ENCODE assay signal across 8 cellular contexts in genomic region chr3:42581709-42582473, GRCh38. TPM values are rescaled to one million over a fixed set of nuclear protein-coding genes. Genes with fewer than 3 reads are reported as not detected.
DNase-seq lines count a peak whose midpoint lies in the region; ATAC-seq and TF ChIP-seq lines count a peak whose summit lies in the region.

Gene SEC22C, minus strand, starts transcription at chr3:42581967. Its CDS starts 12,921 bp downstream, at chr3:42569046.

- H3K4me3 ChIP-seq in CD4-positive, CD25-positive, alpha-beta regulatory T cell (ENCODE audit: low read depth, low read length), result peak within 1 kb of the TSS; percentile 82
- H3K4me3 ChIP-seq in duodenal mucosa (ENCODE audit: low read depth in 1 of 2, low read length in 2 of 2) (peak within 1 kb of the TSS; percentile 80 to 85), lower lobe of right lung (peak within 1 kb of the TSS; percentile 85)

- no peaks in the 10 kb centered on the region for H3K36me3 ChIP-seq in CD4-positive, CD25-positive, alpha-beta regulatory T cell (ENCODE audit: control insufficient read depth, insufficient read depth, low read length)
- H3K36me3 ChIP-seq in duodenal mucosa (ENCODE audit: control insufficient read depth in 1 of 2, insufficient read depth in 2 of 2, low read length in 2 of 2) (peaks cover 0 to 3% of the 10 kb centered on the region in 2 donors), lower lobe of right lung (peaks cover 8% of the 10 kb centered on the region)

- H3K4me1 ChIP-seq in CD4-positive, CD25-positive, alpha-beta regulatory T cell (ENCODE audit: control insufficient read depth, insufficient read depth, low read length, poor library complexity, severe bottlenecking), result peaks cover 27% of the 10 kb centered on the region
- peaks cover 15 to 23% of the 10 kb centered on the region in 2 donors for H3K4me1 ChIP-seq in duodenal mucosa (ENCODE audit: control insufficient read depth in 1 of 2, insufficient read depth in 2 of 2, low read length in 2 of 2)
- H3K4me1 ChIP-seq in lower lobe of right lung, result peaks cover 28% of the 10 kb centered on the region

- POLR2A ChIA-PET in activated CD4-positive, alpha-beta memory T cell treated with anti-CD3 and anti-CD28 coated beads, Interleukin-2, amount 10 ng/mL, durations not matched to agents 7 days and 5 days (lab: Charles Lee), result interaction anchor here (0.7 to 4.1 kb wide), 20 partner anchors 9 to 80 kb away, joined by 3 to 81 read pairs (median 4); partner anchors contain the start of genes NKTR, SS18L2 and VIPR1

- H3K9me3 ChIP-seq in CD4-positive, CD25-positive, alpha-beta regulatory T cell (ENCODE audit: control insufficient read depth in 2 of 2, low read length in 2 of 2), result no peaks in the 10 kb centered on the region
- H3K9me3 ChIP-seq in duodenal mucosa (ENCODE audit: control insufficient read depth in 1 of 2, low read length in 2 of 2) (no peaks in the 10 kb centered on the region), lower lobe of right lung (no peaks in the 10 kb centered on the region)

- peaks cover 31 to 55% (median 43%) of the 10 kb centered on the region in 4 donors for H3K4me1 Mint-ChIP-seq in CD4-positive, CD25-positive, alpha-beta regulatory T cell
- H3K4me1 Mint-ChIP-seq in activated CD4-positive, alpha-beta memory T cell treated with anti-CD3 and anti-CD28 coated beads, Interleukin-2, amount 10 ng/mL, durations not matched to agents 7 days and 5 days, result peaks cover 63% of the 10 kb centered on the region

- H3K27me3 ChIP-seq in CD4-positive, CD25-positive, alpha-beta regulatory T cell (ENCODE audit: control insufficient read depth, insufficient read depth, low read length), result no peaks in the 10 kb centered on the region
- no peaks in the 10 kb centered on the region for H3K27me3 ChIP-seq in duodenal mucosa (ENCODE audit: control insufficient read depth in 1 of 2, insufficient read depth in 2 of 2, low read length in 2 of 2)
- H3K27me3 ChIP-seq in lower lobe of right lung (ENCODE audit: low read depth), result no peaks in the 10 kb centered on the region

- peak; percentile 32 for TF ChIP-seq CTCF in lower lobe of right lung (IDR thresholded peaks at IDR 0.05)

- CTCF ChIA-PET in activated CD4-positive, alpha-beta memory T cell treated with anti-CD3 and anti-CD28 coated beads, Interleukin-2, amount 10 ng/mL, durations not matched to agents 7 days and 5 days (lab: Charles Lee), result interaction anchor here (0.8 to 3.7 kb wide), 19 partner anchors 9 to 176 kb away, joined by 3 to 31 read pairs (median 5); partner anchors contain the start of genes NKTR, SS18L2 and VIPR1

- intact Hi-C loops in lower lobe of right lung (cut with DNase I), result no loop called here

- H3K9ac ChIP-seq in duodenal mucosa (ENCODE audit: low read depth in 1 of 2, low read length in 2 of 2), result peak within 1 kb of the TSS; percentile 55 to 69

- peaks cover 10% of the 10 kb centered on the region for H3K36me3 Mint-ChIP-seq in CD4-positive, CD25-positive, alpha-beta regulatory T cell
- peaks cover 37% of the 10 kb centered on the region for H3K36me3 Mint-ChIP-seq in activated CD4-positive, alpha-beta memory T cell treated with anti-CD3 and anti-CD28 coated beads, Interleukin-2, amount 10 ng/mL, durations not matched to agents 7 days and 5 days (ENCODE audit: low read depth)

- peak within 1 kb of the TSS; percentile 95 to 98 (median 96) for H3K27ac Mint-ChIP-seq in CD4-positive, CD25-positive, alpha-beta regulatory T cell
- H3K27ac Mint-ChIP-seq in activated CD4-positive, alpha-beta memory T cell treated with anti-CD3 and anti-CD28 coated beads, Interleukin-2, amount 10 ng/mL, durations not matched to agents 7 days and 5 days, result peak within 1 kb of the TSS; percentile 87

- H3K9me3 Mint-ChIP-seq in CD4-positive, CD25-positive, alpha-beta regulatory T cell, result no peaks in the 10 kb centered on the region
- no peaks in the 10 kb centered on the region for H3K9me3 Mint-ChIP-seq in activated CD4-positive, alpha-beta memory T cell treated with anti-CD3 and anti-CD28 coated beads, Interleukin-2, amount 10 ng/mL, durations not matched to agents 7 days and 5 days

- peak; percentile 91 to 93 for ATAC-seq in CD4-positive, CD25-positive, alpha-beta regulatory T cell (ENCODE audit: low read depth in 2 of 2)
- ATAC-seq in GM19395 (IDR thresholded peaks at IDR 0.05; ENCODE audit: unreplicated experiment) (peak; percentile 94), HG03565 (IDR thresholded peaks at IDR 0.05; ENCODE audit: unreplicated experiment) (peak; percentile 69), lower lobe of right lung (peak; percentile 98 to 99)

- DNase-seq in CD4-positive, CD25-positive, alpha-beta regulatory T cell, result peak; percentile 94 to 97 (median 95)
- DNase-seq in NCI-H82 treated with DMSO at 0.1 percent for 48 hours (lab: John Stamatoyannopoulos, UW; ENCODE audit: unreplicated experiment) (peak; percentile 80), lower lobe of right lung (peak; percentile 97)
- peak; percentile 96 for DNase-seq in activated CD4-positive, alpha-beta memory T cell treated with anti-CD3 and anti-CD28 coated beads, Interleukin-2, amount 10 ng/mL, durations not matched to agents 7 days and 5 days
- DNase-seq in stimulated activated CD4-positive, alpha-beta T cell treated with anti-CD3 and anti-CD28 coated beads, TNF-alpha, amount 100 ng/mL, for 24 hours (ENCODE audit: low read depth in 3 of 3), result peak; percentile 93 to 95 (median 94)

- H3K27me3 Mint-ChIP-seq in CD4-positive, CD25-positive, alpha-beta regulatory T cell, result no peaks in the 10 kb centered on the region
- no peaks in the 10 kb centered on the region for H3K27me3 Mint-ChIP-seq in activated CD4-positive, alpha-beta memory T cell treated with anti-CD3 and anti-CD28 coated beads, Interleukin-2, amount 10 ng/mL, durations not matched to agents 7 days and 5 days

- H3K27ac ChIP-seq in CD4-positive, CD25-positive, alpha-beta regulatory T cell (ENCODE audit: insufficient read depth, low read length, poor library complexity, severe bottlenecking), result peak within 1 kb of the TSS; percentile 97
- H3K27ac ChIP-seq in duodenal mucosa (ENCODE audit: low read depth, low read length), result peak within 1 kb of the TSS; percentile 86
- peak within 1 kb of the TSS; percentile 90 for H3K27ac ChIP-seq in lower lobe of right lung

- peak within 1 kb of the TSS; percentile 92 to 95 (median 93) for H3K4me3 Mint-ChIP-seq in CD4-positive, CD25-positive, alpha-beta regulatory T cell
- H3K4me3 Mint-ChIP-seq in activated CD4-positive, alpha-beta memory T cell treated with anti-CD3 and anti-CD28 coated beads, Interleukin-2, amount 10 ng/mL, durations not matched to agents 7 days and 5 days, result peak within 1 kb of the TSS; percentile 86

RNA-seq across cellular contexts. Expression of gene SEC22C, which starts in this region (rescaled TPM):
- 72.0 TPM for total RNA-seq in CD4-positive, CD25-positive, alpha-beta regulatory T cell
- polyA plus RNA-seq in CD4-positive, CD25-positive, alpha-beta regulatory T cell, result 10 to 100 TPM; 40.9 to 53.9 (median 51.4) TPM
- total RNA-seq in activated CD4-positive, alpha-beta memory T cell treated with anti-CD3 and anti-CD28 coated beads, Interleukin-2, amount 10 ng/mL, durations not matched to agents 7 days and 5 days, result 10 to 100 TPM; 58.8 to 62.0 TPM
- total RNA-seq in lower lobe of right lung, result 51.3 TPM

Comparison
In these comparisons a context has a peak if more than half of its experiments do, and no peak if none do; other contexts are left out.
1. Peak in every context shown above with its lines: DNase-seq, ATAC-seq, H3K4me3 ChIP-seq and H3K27ac ChIP-seq.